1 cellular context compared by ENCODE assay signal in genomic region chr9:131330814-131331600, GRCh38.
TF ChIP-seq lines count a peak whose summit lies in the region.

No MANE protein-coding gene starts in this region.

TF ChIP-seq in SK-N-SH, 30 proteins besides CTCF, POLR2A, EP300 and RAD21 (continued from another document):
- TF ChIP-seq FOSL2 (IDR thresholded peaks at IDR 0.05; ENCODE audit: borderline replicate concordance, low read depth) (no peak), FOXJ3 (CRISPR knock-in tag; IDR thresholded peaks at IDR 0.05) (no peak), GATA2 (CRISPR knock-in tag; IDR thresholded peaks at IDR 0.05) (peak; percentile 40; the same call in 1 of the 2 replicates)
